8 cellular contexts compared by ENCODE assay signal in genomic region chr5:68661237-68661636, GRCh38.
DNase-seq lines count a peak whose midpoint lies in the region; ATAC-seq, FAIRE-seq and TF ChIP-seq lines count a peak whose summit lies in the region.

No MANE protein-coding gene starts in this region.

- H3K36me3 ChIP-seq in testis (ENCODE audit: low read depth, missing control alignments) = no peaks in the 10 kb centered on the region

- CTCF ChIA-PET in Calu3 (lab: Charles Lee) = no interaction called here

- WGBS in testis, 2 donors = 87 to 93% methylated on average over 2 of the region's 2 CpGs

- DNase-seq in Calu3 = peak; percentile 16
- peak; percentile 16 for DNase-seq in MV-4-11 (lab: John Stamatoyannopoulos, UW)
- peak; percentile 4 for DNase-seq in fibroblast of gingiva (ENCODE audit: low read depth)
- DNase-seq in testis = peak; percentile 49
- DNase-seq in omental fat pad (ENCODE audit: low spot score) = no peak
- DNase-seq in RCC 7860 (ENCODE audit: low spot score) = no peak
- no peak for DNase-seq in NCI-H526 treated with DMSO at 0.1 percent for 48 hours (lab: John Stamatoyannopoulos, UW)

- no peaks in the 10 kb centered on the region for H3K9me3 Mint-ChIP-seq in Calu3 (ENCODE audit: low read depth, unreplicated experiment)

- no TSS peak for BruUV-seq in Calu3 (replicated peaks; lab: Mats Ljungman, UMichigan)

- no peak for FAIRE-seq in RCC 7860 (lab: Jason Lieb, UNC)

- H3K4me1 Mint-ChIP-seq in Calu3 (ENCODE audit: low read depth, unreplicated experiment) = peaks cover 8% of the 10 kb centered on the region

- TF ChIP-seq CTCF in Calu3 (IDR thresholded peaks at IDR 0.05; ENCODE audit: unreplicated experiment) = peak; percentile 17
- TF ChIP-seq CTCF in testis (IDR thresholded peaks at IDR 0.05) = peak in 2 of 3 experiments; percentile 4 to 23
- TF ChIP-seq CTCF in omental fat pad (IDR thresholded peaks at IDR 0.05) = no peak

- intact Hi-C loops in Calu3 (cut with micrococcal nuclease; ENCODE audit: unreplicated experiment) = loop anchor here (2.0 kb wide), 1 partner anchor 372 kb away; no protein-coding TSS in a partner anchor
- intact Hi-C loops in testis (cut with DNase I; ENCODE audit: low total_unique reads) = no loop called here

- no peak overlapping the region for H3K27ac ChIP-seq in testis

- no peaks in the 10 kb centered on the region for H3K27me3 Mint-ChIP-seq in Calu3 (ENCODE audit: unreplicated experiment)

- no peak overlapping the region for H3K27ac Mint-ChIP-seq in Calu3 (ENCODE audit: unreplicated experiment)

- no peaks in the 10 kb centered on the region for H3K4me1 ChIP-seq in testis

- no peak overlapping the region for H3K4me3 Mint-ChIP-seq in Calu3 (ENCODE audit: low read depth, unreplicated experiment)

- H3K36me3 Mint-ChIP-seq in Calu3 (ENCODE audit: insufficient read depth, unreplicated experiment) = no peaks in the 10 kb centered on the region

- TF ChIP-seq POLR2A in testis (IDR thresholded peaks at IDR 0.05) = no peak

- no peaks in the 10 kb centered on the region for H3K9me3 ChIP-seq in testis

- no peak overlapping the region for H3K4me3 ChIP-seq in testis

- ATAC-seq in GM18909 (IDR thresholded peaks at IDR 0.05; ENCODE audit: poor library complexity, unreplicated experiment) (peak; percentile 74), omental fat pad (ENCODE audit: low FRiP score) (no peak)

- no peaks in the 10 kb centered on the region for H3K27me3 ChIP-seq in testis

Comparison
In these comparisons a context has a peak if more than half of its experiments do, and no peak if none do; other contexts are left out.
1. DNase-seq: peak in Calu3 (single experiment), MV-4-11 (single experiment), fibroblast of gingiva (single experiment) and testis (single experiment); none in omental fat pad (single experiment), RCC 7860 (single experiment) and NCI-H526 treated with DMSO at 0.1 percent for 48 hours (single experiment).
2. CTCF ChIP-seq: peak in Calu3 (single experiment) and testis (2 of 3); none in omental fat pad (0 of 3).